11 cellular contexts compared by ENCODE assay signal in the genomic region with DNA sequence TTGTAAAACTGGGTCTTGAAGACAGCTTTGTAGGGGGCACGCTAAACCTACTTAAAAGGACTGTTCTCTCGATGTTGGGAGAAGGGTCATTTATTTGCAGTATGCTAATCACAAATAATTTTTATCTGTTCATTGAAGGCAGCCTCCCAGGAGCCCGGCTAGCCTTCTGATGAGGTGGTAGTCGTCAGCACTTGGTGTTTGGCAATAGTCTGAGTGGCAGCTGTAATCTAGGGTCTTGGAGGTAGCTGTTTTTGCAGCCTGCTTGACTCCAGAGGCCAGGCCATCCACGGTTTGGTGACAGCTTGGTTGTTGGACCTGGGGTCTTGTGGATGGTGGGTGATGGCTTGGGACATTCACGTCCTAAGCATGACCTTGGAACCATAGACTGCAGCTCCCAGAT. TPM values are rescaled to one million over a fixed set of nuclear protein-coding genes. Genes with fewer than 3 reads are reported as not detected.
DNase-seq lines count a peak whose midpoint lies in the region; FAIRE-seq and TF ChIP-seq lines count a peak whose summit lies in the region.
"Had no signal": no experiment of that assay in that cellular context is flagged by ENCODE, and none has a peak within 500 bp of the region (broad histone marks: within the 10 kb centered on the region; RNA-seq: fewer than 3 reads in every experiment).

No MANE protein-coding gene starts in this region.

- no peak overlapping the region for H3K27ac ChIP-seq in DOHH2 (ENCODE audit: low read depth, low read length)
- H3K27ac ChIP-seq in astrocyte (ENCODE audit: low read depth, low read length) = no peak overlapping the region
- H3K27ac ChIP-seq in kidney (ENCODE audit: low read depth in 2 of 2, low read length in 2 of 2) = peak overlapping the region; percentile 92 to 93
- peak overlapping the region; percentile 25 to 82 for H3K27ac ChIP-seq in small intestine (ENCODE audit: low read depth in 1 of 2, low read length in 1 of 2)
- peak overlapping the region in 1 of 2 donors; percentile 87 for H3K27ac ChIP-seq in testis

- H3K27ac Mint-ChIP-seq in astrocyte (ENCODE audit: unreplicated experiment) = no peak overlapping the region
- H3K27ac Mint-ChIP-seq: activated CD4-positive, alpha-beta T cell treated with anti-CD3 and anti-CD28 coated beads for 36 hours; activated naive CD8-positive, alpha-beta T cell treated with anti-CD3 and anti-CD28 coated beads for 36 hours had no signal

- H3K4me3 ChIP-seq in DOHH2 (ENCODE audit: low read length) (peak overlapping the region; percentile 78; the same call in 1 of the 2 replicates), astrocyte (ENCODE audit: insufficient read depth, low read depth, low read length) (no peak overlapping the region), kidney (ENCODE audit: low read length in 2 of 2) (peak overlapping the region; percentile 13 to 64), small intestine (ENCODE audit: low read depth in 1 of 2, low read length in 2 of 2) (no peak overlapping the region), testis (no peak overlapping the region)

- peaks cover 2% of the 10 kb centered on the region for H3K4me1 Mint-ChIP-seq in astrocyte (ENCODE audit: low read depth, unreplicated experiment)

- H3K27me3 Mint-ChIP-seq in astrocyte (ENCODE audit: low read depth, unreplicated experiment) = no peaks in the 10 kb centered on the region
- H3K27me3 Mint-ChIP-seq: activated CD4-positive, alpha-beta T cell treated with anti-CD3 and anti-CD28 coated beads for 36 hours; activated naive CD8-positive, alpha-beta T cell treated with anti-CD3 and anti-CD28 coated beads for 36 hours had no signal

- TF ChIP-seq CTCF in DOHH2 (IDR thresholded peaks at IDR 0.05; ENCODE audit: low read depth, low read length, poor library complexity, severe bottlenecking) = no peak
- TF ChIP-seq CTCF in astrocyte (IDR thresholded peaks at IDR 0.05; ENCODE audit: insufficient read depth, low read depth, low read length) = no peak
- TF ChIP-seq CTCF in kidney (IDR thresholded peaks at IDR 0.05; ENCODE audit: borderline replicate concordance, extremely low read depth, insufficient read depth) = no peak
- no peak for TF ChIP-seq CTCF in testis (IDR thresholded peaks at IDR 0.05)

- FAIRE-seq in astrocyte (lab: Jason Lieb, UNC) (no peak), kidney (lab: Jason Lieb, UNC) (no peak), small intestine (lab: Jason Lieb, UNC) (no peak)

- peaks cover 62% of the 10 kb centered on the region for H3K4me1 ChIP-seq in DOHH2 (ENCODE audit: control insufficient read depth, low read length)
- H3K4me1 ChIP-seq in astrocyte (ENCODE audit: insufficient read depth, low read length) = peaks cover 10% of the 10 kb centered on the region
- H3K4me1 ChIP-seq in kidney (ENCODE audit: control insufficient read depth in 1 of 2, insufficient read depth in 1 of 2, low read depth in 1 of 2, low read length in 2 of 2) = peaks cover 0 to 9% of the 10 kb centered on the region in 2 donors
- peaks cover 0 to 1% of the 10 kb centered on the region in 2 donors for H3K4me1 ChIP-seq in small intestine (ENCODE audit: control insufficient read depth in 2 of 2, insufficient read depth in 1 of 2, low read depth in 1 of 2, low read length in 1 of 2)
- peaks cover 31% of the 10 kb centered on the region for H3K4me1 ChIP-seq in testis

- no peak overlapping the region for H3K4me3 Mint-ChIP-seq in astrocyte (ENCODE audit: unreplicated experiment)
- H3K4me3 Mint-ChIP-seq: activated naive CD8-positive, alpha-beta T cell treated with anti-CD3 and anti-CD28 coated beads for 36 hours had no signal

- peaks cover 7% of the 10 kb centered on the region for H3K36me3 Mint-ChIP-seq in astrocyte (ENCODE audit: low read depth, unreplicated experiment)
- H3K36me3 Mint-ChIP-seq: activated naive CD8-positive, alpha-beta T cell treated with anti-CD3 and anti-CD28 coated beads for 36 hours had no signal

- intact Hi-C loops in kidney (cut with DNase I) (no loop called here), testis (cut with DNase I; ENCODE audit: low total_unique reads) (no loop called here)

- H4K20me1 ChIP-seq in DOHH2 (ENCODE audit: control insufficient read depth, insufficient read depth, low read depth, low read length) = peaks cover 2% of the 10 kb centered on the region; the same call in 1 of the 2 replicates
- H4K20me1 ChIP-seq in astrocyte (ENCODE audit: insufficient read depth, low read length) = peaks cover 46% of the 10 kb centered on the region

- H3K27me3 ChIP-seq in DOHH2 (ENCODE audit: control insufficient read depth, low read length) (no peaks in the 10 kb centered on the region), astrocyte (ENCODE audit: insufficient read depth, low read length) (no peaks in the 10 kb centered on the region), small intestine (ENCODE audit: control insufficient read depth in 2 of 2, insufficient read depth in 2 of 2, low read length in 2 of 2) (no peaks in the 10 kb centered on the region), testis (no peaks in the 10 kb centered on the region)

- H3K4me2 ChIP-seq in DOHH2 (ENCODE audit: low read length) = peak overlapping the region; percentile 79
- H3K4me2 ChIP-seq in astrocyte (ENCODE audit: low read length) = peak overlapping the region; percentile 93

- no peaks in the 10 kb centered on the region for H3K9me3 Mint-ChIP-seq in astrocyte (ENCODE audit: unreplicated experiment)
- H3K9me3 Mint-ChIP-seq: activated naive CD8-positive, alpha-beta T cell treated with anti-CD3 and anti-CD28 coated beads for 36 hours had no signal

- peaks cover 10% of the 10 kb centered on the region for H3F3A ChIP-seq in DOHH2 (ENCODE audit: control insufficient read depth, insufficient read depth)

- H3K9ac ChIP-seq in astrocyte (ENCODE audit: low read length) (no peak overlapping the region), kidney (ENCODE audit: low read length in 2 of 2) (peak overlapping the region in 1 of 2 donors; percentile 85)

- no peak overlapping the region for H2AFZ ChIP-seq in astrocyte (ENCODE audit: low read depth, low read length)

- no peak for DNase-seq in astrocyte (ENCODE audit: low read depth)
- no peak for DNase-seq in kidney
- DNase-seq in small intestine = peak; percentile 35
- no peak for DNase-seq in stimulated activated naive CD4-positive, alpha-beta T cell treated with Interleukin-2 at 50 U/mL for 16 hours (lab: John Stamatoyannopoulos, UW)
- no peak for DNase-seq in NCI-H2171 (lab: John Stamatoyannopoulos, UW)
- no peak for DNase-seq in T-helper 2 cell
- DNase-seq in testis = no peak
- DNase-seq: activated CD4-positive, alpha-beta T cell treated with anti-CD3 and anti-CD28 coated beads for 36 hours; activated naive CD8-positive, alpha-beta T cell treated with anti-CD3 and anti-CD28 coated beads for 36 hours; NCI-H2081 had no signal

- H3K36me3 ChIP-seq in DOHH2 (ENCODE audit: control insufficient read depth, low read length) = peaks cover 19% of the 10 kb centered on the region
- no peaks in the 10 kb centered on the region for H3K36me3 ChIP-seq in astrocyte (ENCODE audit: insufficient read depth, low read length)
- H3K36me3 ChIP-seq in kidney (ENCODE audit: control insufficient read depth in 1 of 2, insufficient read depth in 2 of 2, low read length in 2 of 2) = no peaks in the 10 kb centered on the region
- H3K36me3 ChIP-seq in small intestine (ENCODE audit: control insufficient read depth in 2 of 2, insufficient read depth in 2 of 2, low read length in 2 of 2) = no peaks in the 10 kb centered on the region
- no peaks in the 10 kb centered on the region for H3K36me3 ChIP-seq in testis (ENCODE audit: low read depth, missing control alignments)

- peaks cover 9% of the 10 kb centered on the region; the same call in 1 of the 2 replicates for H3K9me3 ChIP-seq in DOHH2 (ENCODE audit: control insufficient read depth, insufficient read depth, low read length)
- no peaks in the 10 kb centered on the region for H3K9me3 ChIP-seq in astrocyte (ENCODE audit: insufficient read depth, low read depth, low read length)
- H3K9me3 ChIP-seq in kidney (ENCODE audit: control insufficient read depth in 1 of 2, low read length in 2 of 2) = no peaks in the 10 kb centered on the region
- H3K9me3 ChIP-seq in small intestine (ENCODE audit: control insufficient read depth, low read depth) = no peaks in the 10 kb centered on the region
- H3K9me3 ChIP-seq in testis = no peaks in the 10 kb centered on the region

- WGBS in small intestine, 3 donors = 31 to 51% (median 38%) methylated on average over 6 of the region's 6 CpGs
- WGBS in testis, 2 donors = 47 to 71% methylated on average over 4 to 6 of the region's 6 CpGs

- H3K9me2 ChIP-seq in DOHH2 (replicated peaks; ENCODE audit: control insufficient read depth, low read length) = no peaks in the 10 kb centered on the region

- peaks cover 71% of the 10 kb centered on the region for H3K79me2 ChIP-seq in DOHH2 (ENCODE audit: control insufficient read depth, low read length)
- H3K79me2 ChIP-seq in astrocyte (ENCODE audit: insufficient read depth, low read length) = peaks cover 71% of the 10 kb centered on the region

- TF ChIP-seq POLR2A in testis (IDR thresholded peaks at IDR 0.05) = no peak

RNA-seq across cellular contexts. Expression of gene GTF2IRD1, which starts 2.2 kb away (rescaled TPM):
- total RNA-seq in astrocyte (19.3 and 20.4 TPM in 2 replicates), kidney (35.8 TPM), testis (10 to 100 TPM; 22.4 to 24.7 TPM)
- polyA plus RNA-seq in kidney (ENCODE audit: insufficient read depth, low read depth, low replicate concordance) (28.2 TPM), small intestine (10 to 100 TPM in 1 of 3 donors, 1 to 10 TPM in 2; 1.6 to 13.2 (median 7.0) TPM), testis (ENCODE audit: insufficient read depth, low read depth, low replicate concordance) (15.1 TPM)

Comparison
In these comparisons a context has a peak if more than half of its experiments do, and no peak if none do; other contexts are left out.
1. H3K27ac ChIP-seq: peak in kidney (2 of 2) and small intestine (2 of 2); none in DOHH2 (single experiment) and astrocyte (single experiment).
2. H3K4me3 ChIP-seq: peak in DOHH2 (single experiment) and kidney (2 of 2); none in astrocyte (single experiment), small intestine (0 of 2) and testis (0 of 2).